ENCODE assay signal across 9 cellular contexts in genomic region chr7:106485031-106485551, GRCh38.
A peak's percentile ranks its signal among the peaks of the same experiment; 100 is the strongest.
DNase-seq lines count a peak whose midpoint lies in the region; ATAC-seq and TF ChIP-seq lines count a peak whose summit lies in the region.
"Had no signal": no experiment of that assay in that cellular context is flagged by ENCODE, and none has a peak within 500 bp of the region (broad histone marks: within the 10 kb centered on the region; RNA-seq: fewer than 3 reads in every experiment).

No MANE protein-coding gene starts in this region.

- H3K27me3 ChIP-seq in adipocyte (replicated peaks; ENCODE audit: control insufficient read depth, insufficient read depth, low read length), result no peaks in the 10 kb centered on the region
- no peaks in the 10 kb centered on the region for H3K27me3 ChIP-seq in lung (ENCODE audit: control insufficient read depth, insufficient read depth)

- DNase-seq in EL (peak; percentile 85), adipocyte (ENCODE audit: low read depth) (peak; percentile 82), lung (ENCODE audit: low spot score) (no peak), SKM-1 treated with dmso at 0.1 percent for 144 hours (lab: John Stamatoyannopoulos, UW; ENCODE audit: unreplicated experiment) (no peak), NCI-H187 treated with DMSO at 0.1 percent for 48 hours (lab: John Stamatoyannopoulos, UW) (no peak), COLO668 (lab: John Stamatoyannopoulos, UW; ENCODE audit: unreplicated experiment) (no peak)
- no peak for DNase-seq in activated CD4-positive, alpha-beta T cell treated with anti-CD3 and anti-CD28 coated beads, Interleukin-2, amount 50 U/mL, for 1 hour
- DNase-seq: OCI-M1 had no signal

- H3K9me3 ChIP-seq in adipocyte (ENCODE audit: control insufficient read depth, low read length), result peaks cover 4% of the 10 kb centered on the region
- H3K9me3 ChIP-seq in lung (ENCODE audit: control insufficient read depth in 2 of 2, insufficient read depth in 1 of 2, low read length in 1 of 2), result peaks cover 0 to 3% of the 10 kb centered on the region in 2 donors

- no peak for TF ChIP-seq CTCF in lung (IDR thresholded peaks at IDR 0.05; ENCODE audit: control extremely low read depth, extremely low read depth)

- H3K4me3 ChIP-seq in adipocyte (ENCODE audit: low read length) (no peak overlapping the region), lung (no peak overlapping the region)

- H3K9ac ChIP-seq in adipocyte (ENCODE audit: low read length), result peak overlapping the region; percentile 57

- peak overlapping the region; percentile 57 to 74 for H3K27ac ChIP-seq in lung (ENCODE audit: low read depth in 1 of 2, low read length in 1 of 2)

- ATAC-seq in HG02938 (IDR thresholded peaks at IDR 0.05; ENCODE audit: unreplicated experiment) (peak; percentile 35), lung (ENCODE audit: insufficient read depth, low FRiP score) (no peak)

- H3K36me3 ChIP-seq in adipocyte (ENCODE audit: control insufficient read depth, insufficient read depth, low read length, severe bottlenecking) (no peaks in the 10 kb centered on the region), lung (ENCODE audit: control insufficient read depth in 2 of 2, insufficient read depth in 2 of 2, low read length in 2 of 2) (no peaks in the 10 kb centered on the region)

- peaks cover 33% of the 10 kb centered on the region for H3K4me1 ChIP-seq in adipocyte (ENCODE audit: control insufficient read depth, insufficient read depth, low read length)
- peaks cover 2 to 5% of the 10 kb centered on the region in 2 donors for H3K4me1 ChIP-seq in lung (ENCODE audit: control insufficient read depth in 2 of 2, insufficient read depth in 2 of 2, low read length in 2 of 2)

- WGBS in lung, 2 donors, result 76 to 89% methylated on average over 1 of the region's 1 CpG

Comparison
In these comparisons a context has a peak if more than half of its experiments do, and no peak if none do; other contexts are left out.
1. DNase-seq: peak in EL (single experiment) and adipocyte (single experiment); none in lung (single experiment), SKM-1 treated with dmso at 0.1 percent for 144 hours (single experiment), NCI-H187 treated with DMSO at 0.1 percent for 48 hours (single experiment), COLO668 (single experiment) and activated CD4-positive, alpha-beta T cell treated with anti-CD3 and anti-CD28 coated beads, Interleukin-2, amount 50 U/mL, for 1 hour (single experiment).